ENCODE assay signal across 1 cellular context in the genomic region with DNA sequence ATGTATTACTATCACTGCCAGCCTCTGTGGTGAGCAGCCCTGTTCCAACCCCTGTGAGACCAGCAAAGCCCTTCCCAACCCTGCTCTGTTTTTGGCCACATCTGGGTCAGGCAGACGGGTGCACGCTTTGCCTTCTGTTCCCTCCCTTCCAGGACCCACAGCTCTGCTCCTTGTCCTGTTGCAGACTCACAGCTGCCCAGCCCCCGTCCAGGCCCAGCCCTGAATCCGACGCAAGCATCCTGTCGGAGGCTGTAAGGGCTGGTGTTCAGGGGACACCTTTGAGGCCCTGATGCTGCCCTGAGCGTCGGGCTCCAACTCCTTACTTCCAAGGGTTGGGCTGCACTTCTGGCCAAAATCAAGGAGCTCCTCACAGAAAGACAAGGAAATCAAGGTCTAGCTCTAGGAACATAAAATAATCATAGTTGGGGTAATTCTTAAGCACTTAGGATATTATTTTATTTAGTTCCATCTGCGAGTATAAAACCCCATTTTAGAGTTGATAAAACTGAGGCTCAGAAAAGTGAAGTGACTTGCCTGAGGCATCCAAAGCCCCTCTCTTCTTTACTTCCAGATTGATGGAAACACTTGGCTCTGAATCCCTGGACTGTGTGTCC.
TF ChIP-seq lines count a peak whose summit lies in the region.

No MANE protein-coding gene starts in this region.

TF ChIP-seq in HepG2, 621 proteins besides CTCF, POLR2A, EP300 and RAD21 (continued from another document and continues in another):
- TF ChIP-seq PHF8 (CRISPR knock-in tag; IDR thresholded peaks at IDR 0.05) (peak; percentile 31; the same call in 1 of the 2 replicates), CHCHD3 (CRISPR knock-in tag; IDR thresholded peaks at IDR 0.05) (peak; percentile 48; the same call in 1 of the 2 replicates), ZSCAN9 (CRISPR knock-in tag; IDR thresholded peaks at IDR 0.05; ENCODE audit: borderline replicate concordance) (no peak), TBP (CRISPR knock-in tag; IDR thresholded peaks at IDR 0.05) (no peak), ZNF891 (CRISPR knock-in tag; IDR thresholded peaks at IDR 0.05) (peak; percentile 67), ZNF34 (CRISPR knock-in tag; IDR thresholded peaks at IDR 0.05; ENCODE audit: borderline replicate concordance) (peak; percentile 49; the same call in 1 of the 2 replicates), RORA (CRISPR knock-in tag; IDR thresholded peaks at IDR 0.05) (no peak), ZNF768 (CRISPR knock-in tag; IDR thresholded peaks at IDR 0.05) (peak; percentile 78; the same call in 1 of the 2 replicates), ZNF547 (CRISPR knock-in tag; IDR thresholded peaks at IDR 0.05) (peak; percentile 44; the same call in 1 of the 2 replicates), RARA (CRISPR knock-in tag; IDR thresholded peaks at IDR 0.05) (peak; percentile 30; the same call in 1 of the 2 replicates), FOSL2 (CRISPR knock-in tag; IDR thresholded peaks at IDR 0.05) (peak; percentile 28; the same call in 1 of the 2 replicates), TAF1 (CRISPR knock-in tag; IDR thresholded peaks at IDR 0.05) (0 out of 2 replicates have a peak, but pooled peaks have one; percentile 4), ZNF337 (CRISPR knock-in tag; IDR thresholded peaks at IDR 0.05; ENCODE audit: borderline replicate concordance, low read depth) (no peak), CEBPG (CRISPR knock-in tag; IDR thresholded peaks at IDR 0.05) (peak; percentile 41; the same call in 1 of the 2 replicates), YEATS4 (CRISPR knock-in tag; IDR thresholded peaks at IDR 0.05; ENCODE audit: borderline replicate concordance) (no peak), ZNF282 (IDR thresholded peaks at IDR 0.05; ENCODE audit: partially characterized antibody) (no peak), ZNF160 (CRISPR knock-in tag; IDR thresholded peaks at IDR 0.05) (no peak), ZNF790 (CRISPR knock-in tag; IDR thresholded peaks at IDR 0.05; ENCODE audit: borderline replicate concordance) (0 out of 2 replicates have a peak, but pooled peaks have one; percentile 42), NCOR1 (IDR thresholded peaks at IDR 0.05; ENCODE audit: borderline replicate concordance, low read length) (no peak), ZC3H13 (CRISPR knock-in tag; IDR thresholded peaks at IDR 0.05) (no peak), PAWR (CRISPR knock-in tag; IDR thresholded peaks at IDR 0.05; ENCODE audit: borderline replicate concordance) (no peak), TOPORS (CRISPR knock-in tag; IDR thresholded peaks at IDR 0.05) (0 out of 2 replicates have a peak, but pooled peaks have one; percentile 49), JARID2 (CRISPR knock-in tag; IDR thresholded peaks at IDR 0.05; ENCODE audit: insufficient replicate concordance) (no peak), ZBTB7A (CRISPR knock-in tag; IDR thresholded peaks at IDR 0.05) (no peak), ZNF570 (CRISPR knock-in tag; IDR thresholded peaks at IDR 0.05; ENCODE audit: borderline replicate concordance) (no peak), RCOR2 (CRISPR knock-in tag; IDR thresholded peaks at IDR 0.05) (no peak), ZNF605 (CRISPR knock-in tag; IDR thresholded peaks at IDR 0.05) (0 out of 2 replicates have a peak, but pooled peaks have one; percentile 41), PAF1 (CRISPR knock-in tag; IDR thresholded peaks at IDR 0.05) (0 out of 2 replicates have a peak, but pooled peaks have one; percentile 37)
- TF ChIP-seq, protein P1, sequence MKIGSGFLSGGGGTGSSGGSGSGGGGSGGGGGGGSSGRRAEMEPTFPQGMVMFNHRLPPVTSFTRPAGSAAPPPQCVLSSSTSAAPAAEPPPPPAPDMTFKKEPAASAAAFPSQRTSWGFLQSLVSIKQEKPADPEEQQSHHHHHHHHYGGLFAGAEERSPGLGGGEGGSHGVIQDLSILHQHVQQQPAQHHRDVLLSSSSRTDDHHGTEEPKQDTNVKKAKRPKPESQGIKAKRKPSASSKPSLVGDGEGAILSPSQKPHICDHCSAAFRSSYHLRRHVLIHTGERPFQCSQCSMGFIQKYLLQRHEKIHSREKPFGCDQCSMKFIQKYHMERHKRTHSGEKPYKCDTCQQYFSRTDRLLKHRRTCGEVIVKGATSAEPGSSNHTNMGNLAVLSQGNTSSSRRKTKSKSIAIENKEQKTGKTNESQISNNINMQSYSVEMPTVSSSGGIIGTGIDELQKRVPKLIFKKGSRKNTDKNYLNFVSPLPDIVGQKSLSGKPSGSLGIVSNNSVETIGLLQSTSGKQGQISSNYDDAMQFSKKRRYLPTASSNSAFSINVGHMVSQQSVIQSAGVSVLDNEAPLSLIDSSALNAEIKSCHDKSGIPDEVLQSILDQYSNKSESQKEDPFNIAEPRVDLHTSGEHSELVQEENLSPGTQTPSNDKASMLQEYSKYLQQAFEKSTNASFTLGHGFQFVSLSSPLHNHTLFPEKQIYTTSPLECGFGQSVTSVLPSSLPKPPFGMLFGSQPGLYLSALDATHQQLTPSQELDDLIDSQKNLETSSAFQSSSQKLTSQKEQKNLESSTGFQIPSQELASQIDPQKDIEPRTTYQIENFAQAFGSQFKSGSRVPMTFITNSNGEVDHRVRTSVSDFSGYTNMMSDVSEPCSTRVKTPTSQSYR (CRISPR knock-in tag; IDR thresholded peaks at IDR 0.05; ENCODE audit: borderline replicate concordance), result peak; percentile 86
- TF ChIP-seq, protein P2, sequence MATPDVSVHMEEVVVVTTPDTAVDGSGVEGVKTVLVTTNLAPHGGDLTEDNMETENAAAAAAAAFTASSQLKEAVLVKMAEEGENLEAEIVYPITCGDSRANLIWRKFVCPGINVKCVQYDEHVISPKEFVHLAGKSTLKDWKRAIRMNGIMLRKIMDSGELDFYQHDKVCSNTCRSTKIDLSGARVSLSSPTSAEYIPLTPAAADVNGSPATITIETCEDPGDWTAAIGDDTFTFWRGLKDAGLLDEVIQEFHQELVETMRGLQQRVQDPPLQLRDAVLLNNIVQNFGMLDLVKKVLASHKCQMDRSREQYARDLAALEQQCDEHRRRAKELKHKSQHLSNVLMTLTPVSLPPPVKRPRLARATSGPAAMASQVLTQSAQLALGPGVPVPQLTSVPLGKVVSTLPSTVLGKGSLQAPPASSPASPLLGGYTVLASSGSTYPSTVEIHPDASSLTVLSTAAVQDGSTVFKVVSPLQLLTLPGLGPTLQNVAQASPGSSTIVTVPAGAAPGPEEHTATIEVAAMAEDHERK (CRISPR knock-in tag; IDR thresholded peaks at IDR 0.05; ENCODE audit: low read depth), result no peak
- TF ChIP-seq, protein P3, sequence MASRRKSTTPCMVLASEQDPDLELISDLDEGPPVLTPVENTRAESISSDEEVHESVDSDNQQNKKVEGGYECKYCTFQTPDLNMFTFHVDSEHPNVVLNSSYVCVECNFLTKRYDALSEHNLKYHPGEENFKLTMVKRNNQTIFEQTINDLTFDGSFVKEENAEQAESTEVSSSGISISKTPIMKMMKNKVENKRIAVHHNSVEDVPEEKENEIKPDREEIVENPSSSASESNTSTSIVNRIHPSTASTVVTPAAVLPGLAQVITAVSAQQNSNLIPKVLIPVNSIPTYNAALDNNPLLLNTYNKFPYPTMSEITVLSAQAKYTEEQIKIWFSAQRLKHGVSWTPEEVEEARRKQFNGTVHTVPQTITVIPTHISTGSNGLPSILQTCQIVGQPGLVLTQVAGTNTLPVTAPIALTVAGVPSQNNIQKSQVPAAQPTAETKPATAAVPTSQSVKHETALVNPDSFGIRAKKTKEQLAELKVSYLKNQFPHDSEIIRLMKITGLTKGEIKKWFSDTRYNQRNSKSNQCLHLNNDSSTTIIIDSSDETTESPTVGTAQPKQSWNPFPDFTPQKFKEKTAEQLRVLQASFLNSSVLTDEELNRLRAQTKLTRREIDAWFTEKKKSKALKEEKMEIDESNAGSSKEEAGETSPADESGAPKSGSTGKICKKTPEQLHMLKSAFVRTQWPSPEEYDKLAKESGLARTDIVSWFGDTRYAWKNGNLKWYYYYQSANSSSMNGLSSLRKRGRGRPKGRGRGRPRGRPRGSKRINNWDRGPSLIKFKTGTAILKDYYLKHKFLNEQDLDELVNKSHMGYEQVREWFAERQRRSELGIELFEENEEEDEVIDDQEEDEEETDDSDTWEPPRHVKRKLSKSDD (CRISPR knock-in tag; IDR thresholded peaks at IDR 0.05; ENCODE audit: low read depth), result no peak
- TF ChIP-seq, protein P4, sequence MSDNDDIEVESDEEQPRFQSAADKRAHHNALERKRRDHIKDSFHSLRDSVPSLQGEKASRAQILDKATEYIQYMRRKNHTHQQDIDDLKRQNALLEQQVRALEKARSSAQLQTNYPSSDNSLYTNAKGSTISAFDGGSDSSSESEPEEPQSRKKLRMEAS (IDR thresholded peaks at IDR 0.05), result peak; percentile 31; the same call in 1 of the 2 replicates
- TF ChIP-seq, protein P5, sequence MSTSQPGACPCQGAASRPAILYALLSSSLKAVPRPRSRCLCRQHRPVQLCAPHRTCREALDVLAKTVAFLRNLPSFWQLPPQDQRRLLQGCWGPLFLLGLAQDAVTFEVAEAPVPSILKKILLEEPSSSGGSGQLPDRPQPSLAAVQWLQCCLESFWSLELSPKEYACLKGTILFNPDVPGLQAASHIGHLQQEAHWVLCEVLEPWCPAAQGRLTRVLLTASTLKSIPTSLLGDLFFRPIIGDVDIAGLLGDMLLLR (CRISPR knock-in tag; IDR thresholded peaks at IDR 0.05), result no peak; the same call in 1 of the 2 replicates
- TF ChIP-seq, protein P6, sequence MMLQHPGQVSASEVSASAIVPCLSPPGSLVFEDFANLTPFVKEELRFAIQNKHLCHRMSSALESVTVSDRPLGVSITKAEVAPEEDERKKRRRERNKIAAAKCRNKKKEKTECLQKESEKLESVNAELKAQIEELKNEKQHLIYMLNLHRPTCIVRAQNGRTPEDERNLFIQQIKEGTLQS (CRISPR knock-in tag; IDR thresholded peaks at IDR 0.05), result no peak
- TF ChIP-seq, protein P7, sequence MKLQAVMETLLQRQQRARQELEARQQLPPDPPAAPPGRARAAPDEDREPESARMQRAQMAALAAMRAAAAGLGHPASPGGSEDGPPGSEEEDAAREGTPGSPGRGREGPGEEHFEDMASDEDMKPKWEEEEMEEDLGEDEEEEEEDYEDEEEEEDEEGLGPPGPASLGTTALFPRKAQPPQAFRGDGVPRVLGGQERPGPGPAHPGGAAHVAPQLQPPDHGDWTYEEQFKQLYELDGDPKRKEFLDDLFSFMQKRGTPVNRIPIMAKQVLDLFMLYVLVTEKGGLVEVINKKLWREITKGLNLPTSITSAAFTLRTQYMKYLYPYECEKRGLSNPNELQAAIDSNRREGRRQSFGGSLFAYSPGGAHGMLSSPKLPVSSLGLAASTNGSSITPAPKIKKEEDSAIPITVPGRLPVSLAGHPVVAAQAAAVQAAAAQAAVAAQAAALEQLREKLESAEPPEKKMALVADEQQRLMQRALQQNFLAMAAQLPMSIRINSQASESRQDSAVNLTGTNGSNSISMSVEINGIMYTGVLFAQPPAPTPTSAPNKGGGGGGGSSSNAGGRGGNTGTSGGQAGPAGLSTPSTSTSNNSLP (IDR thresholded peaks at IDR 0.05; ENCODE audit: low read depth, low read length), result peak; percentile 46; the same call in 1 of the 2 replicates
- TF ChIP-seq, protein P8, sequence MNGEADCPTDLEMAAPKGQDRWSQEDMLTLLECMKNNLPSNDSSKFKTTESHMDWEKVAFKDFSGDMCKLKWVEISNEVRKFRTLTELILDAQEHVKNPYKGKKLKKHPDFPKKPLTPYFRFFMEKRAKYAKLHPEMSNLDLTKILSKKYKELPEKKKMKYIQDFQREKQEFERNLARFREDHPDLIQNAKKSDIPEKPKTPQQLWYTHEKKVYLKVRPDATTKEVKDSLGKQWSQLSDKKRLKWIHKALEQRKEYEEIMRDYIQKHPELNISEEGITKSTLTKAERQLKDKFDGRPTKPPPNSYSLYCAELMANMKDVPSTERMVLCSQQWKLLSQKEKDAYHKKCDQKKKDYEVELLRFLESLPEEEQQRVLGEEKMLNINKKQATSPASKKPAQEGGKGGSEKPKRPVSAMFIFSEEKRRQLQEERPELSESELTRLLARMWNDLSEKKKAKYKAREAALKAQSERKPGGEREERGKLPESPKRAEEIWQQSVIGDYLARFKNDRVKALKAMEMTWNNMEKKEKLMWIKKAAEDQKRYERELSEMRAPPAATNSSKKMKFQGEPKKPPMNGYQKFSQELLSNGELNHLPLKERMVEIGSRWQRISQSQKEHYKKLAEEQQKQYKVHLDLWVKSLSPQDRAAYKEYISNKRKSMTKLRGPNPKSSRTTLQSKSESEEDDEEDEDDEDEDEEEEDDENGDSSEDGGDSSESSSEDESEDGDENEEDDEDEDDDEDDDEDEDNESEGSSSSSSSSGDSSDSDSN (CRISPR knock-in tag; IDR thresholded peaks at IDR 0.05), result no peak; the same call in 1 of the 2 replicates
- TF ChIP-seq, protein P9, sequence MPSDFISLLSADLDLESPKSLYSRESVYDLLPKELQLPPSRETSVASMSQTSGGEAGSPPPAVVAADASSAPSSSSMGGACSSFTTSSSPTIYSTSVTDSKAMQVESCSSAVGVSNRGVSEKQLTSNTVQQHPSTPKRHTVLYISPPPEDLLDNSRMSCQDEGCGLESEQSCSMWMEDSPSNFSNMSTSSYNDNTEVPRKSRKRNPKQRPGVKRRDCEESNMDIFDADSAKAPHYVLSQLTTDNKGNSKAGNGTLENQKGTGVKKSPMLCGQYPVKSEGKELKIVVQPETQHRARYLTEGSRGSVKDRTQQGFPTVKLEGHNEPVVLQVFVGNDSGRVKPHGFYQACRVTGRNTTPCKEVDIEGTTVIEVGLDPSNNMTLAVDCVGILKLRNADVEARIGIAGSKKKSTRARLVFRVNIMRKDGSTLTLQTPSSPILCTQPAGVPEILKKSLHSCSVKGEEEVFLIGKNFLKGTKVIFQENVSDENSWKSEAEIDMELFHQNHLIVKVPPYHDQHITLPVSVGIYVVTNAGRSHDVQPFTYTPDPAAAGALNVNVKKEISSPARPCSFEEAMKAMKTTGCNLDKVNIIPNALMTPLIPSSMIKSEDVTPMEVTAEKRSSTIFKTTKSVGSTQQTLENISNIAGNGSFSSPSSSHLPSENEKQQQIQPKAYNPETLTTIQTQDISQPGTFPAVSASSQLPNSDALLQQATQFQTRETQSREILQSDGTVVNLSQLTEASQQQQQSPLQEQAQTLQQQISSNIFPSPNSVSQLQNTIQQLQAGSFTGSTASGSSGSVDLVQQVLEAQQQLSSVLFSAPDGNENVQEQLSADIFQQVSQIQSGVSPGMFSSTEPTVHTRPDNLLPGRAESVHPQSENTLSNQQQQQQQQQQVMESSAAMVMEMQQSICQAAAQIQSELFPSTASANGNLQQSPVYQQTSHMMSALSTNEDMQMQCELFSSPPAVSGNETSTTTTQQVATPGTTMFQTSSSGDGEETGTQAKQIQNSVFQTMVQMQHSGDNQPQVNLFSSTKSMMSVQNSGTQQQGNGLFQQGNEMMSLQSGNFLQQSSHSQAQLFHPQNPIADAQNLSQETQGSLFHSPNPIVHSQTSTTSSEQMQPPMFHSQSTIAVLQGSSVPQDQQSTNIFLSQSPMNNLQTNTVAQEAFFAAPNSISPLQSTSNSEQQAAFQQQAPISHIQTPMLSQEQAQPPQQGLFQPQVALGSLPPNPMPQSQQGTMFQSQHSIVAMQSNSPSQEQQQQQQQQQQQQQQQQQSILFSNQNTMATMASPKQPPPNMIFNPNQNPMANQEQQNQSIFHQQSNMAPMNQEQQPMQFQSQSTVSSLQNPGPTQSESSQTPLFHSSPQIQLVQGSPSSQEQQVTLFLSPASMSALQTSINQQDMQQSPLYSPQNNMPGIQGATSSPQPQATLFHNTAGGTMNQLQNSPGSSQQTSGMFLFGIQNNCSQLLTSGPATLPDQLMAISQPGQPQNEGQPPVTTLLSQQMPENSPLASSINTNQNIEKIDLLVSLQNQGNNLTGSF (CRISPR knock-in tag; IDR thresholded peaks at IDR 0.05), result no peak
- TF ChIP-seq, protein P10, sequence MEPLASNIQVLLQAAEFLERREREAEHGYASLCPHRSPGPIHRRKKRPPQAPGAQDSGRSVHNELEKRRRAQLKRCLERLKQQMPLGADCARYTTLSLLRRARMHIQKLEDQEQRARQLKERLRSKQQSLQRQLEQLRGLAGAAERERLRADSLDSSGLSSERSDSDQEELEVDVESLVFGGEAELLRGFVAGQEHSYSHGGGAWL (CRISPR knock-in tag; IDR thresholded peaks at IDR 0.05), result no peak
